ENCODE assay signal across 8 cellular contexts in genomic region chr20:54103067-54103761, GRCh38. TPM values are rescaled to one million over a fixed set of nuclear protein-coding genes. Genes with fewer than 3 reads are reported as not detected.
DNase-seq lines count a peak whose midpoint lies in the region; ATAC-seq, FAIRE-seq and TF ChIP-seq lines count a peak whose summit lies in the region.

No MANE protein-coding gene starts in this region.

- TF ChIP-seq POLR2A in heart left ventricle (IDR thresholded peaks at IDR 0.05): no peak

- H3K9me3 Mint-ChIP-seq in activated naive CD4-positive, alpha-beta T cell treated with anti-CD3 and anti-CD28 coated beads for 36 hours: no peaks in the 10 kb centered on the region

- H3K27me3 ChIP-seq in heart left ventricle: peaks cover 0 to 9% (median 0%) of the 10 kb centered on the region in 9 donors

- H3K9me3 ChIP-seq in heart left ventricle: no peaks in the 10 kb centered on the region

- no peaks in the 10 kb centered on the region for H3K36me3 ChIP-seq in heart left ventricle

- peaks cover 3% of the 10 kb centered on the region for H3K27me3 Mint-ChIP-seq in activated naive CD4-positive, alpha-beta T cell treated with anti-CD3 and anti-CD28 coated beads for 36 hours (ENCODE audit: low read depth)

- CTCF ChIA-PET in activated naive CD4-positive, alpha-beta T cell treated with anti-CD3 and anti-CD28 coated beads for 36 hours (lab: Charles Lee): interaction anchor here (0.5 to 13.8 kb wide), 31 partner anchors 7 to 1099 kb away, joined by 3 to 232 read pairs (median 3); no protein-coding TSS in a partner anchor

- intact Hi-C loops in activated naive CD4-positive, alpha-beta T cell treated with anti-CD3 and anti-CD28 coated beads for 36 hours (cut with micrococcal nuclease): loop anchor here (1.0 kb wide), 1 partner anchor 96 kb away; no protein-coding TSS in a partner anchor
- intact Hi-C loops in heart left ventricle (cut with DNase I): loop anchor here in 2 of 10 donors (5.0 kb wide), 1 partner anchor 544 kb away; no protein-coding TSS in a partner anchor
- intact Hi-C loops in sciatic nerve (cut with DNase I): no loop called here

- H3K4me1 ChIP-seq in heart left ventricle: peaks cover 0 to 7% (median 0%) of the 10 kb centered on the region in 12 donors

- no peaks in the 10 kb centered on the region for H3K36me3 Mint-ChIP-seq in activated naive CD4-positive, alpha-beta T cell treated with anti-CD3 and anti-CD28 coated beads for 36 hours (ENCODE audit: low read depth)

- H3K27ac Mint-ChIP-seq in activated naive CD4-positive, alpha-beta T cell treated with anti-CD3 and anti-CD28 coated beads for 36 hours: no peak overlapping the region

- no peak overlapping the region for H3K4me3 ChIP-seq in heart left ventricle

- H3K27ac ChIP-seq in heart left ventricle: no peak overlapping the region

- TF ChIP-seq CTCF in D721Med (IDR thresholded peaks at IDR 0.05; ENCODE audit: insufficient read depth, missing control alignments) (peak; percentile 73), heart left ventricle (IDR thresholded peaks at IDR 0.05) (peak; percentile 59 to 94 (median 81))

- no peak overlapping the region for H3K4me3 Mint-ChIP-seq in activated naive CD4-positive, alpha-beta T cell treated with anti-CD3 and anti-CD28 coated beads for 36 hours

- no peaks in the 10 kb centered on the region for H3K4me1 Mint-ChIP-seq in activated naive CD4-positive, alpha-beta T cell treated with anti-CD3 and anti-CD28 coated beads for 36 hours (ENCODE audit: low read depth)

- WGBS in heart left ventricle, 4 donors: 42 to 46% (median 44%) methylated on average over 11 of the region's 11 CpGs

- FAIRE-seq in D721Med (lab: Jason Lieb, UNC): no peak

- no peak for DNase-seq in D721Med (ENCODE audit: insufficient read length, low spot score)
- DNase-seq in SHP77 treated with DMSO at 0.1 percent for 48 hours (lab: John Stamatoyannopoulos, UW): peak; percentile 30
- DNase-seq in activated naive CD4-positive, alpha-beta T cell treated with anti-CD3 and anti-CD28 coated beads for 36 hours: peak; percentile 88
- peak; percentile 55 to 81 (median 57) for DNase-seq in heart left ventricle
- DNase-seq in sciatic nerve (ENCODE audit: low spot score): peak; percentile 83
- DNase-seq in occipital lobe (lab: John Stamatoyannopoulos, UW): no peak

- ATAC-seq in GM19438 (IDR thresholded peaks at IDR 0.05; ENCODE audit: low read depth, unreplicated experiment): peak; percentile 81
- ATAC-seq in HG03565 (IDR thresholded peaks at IDR 0.05; ENCODE audit: unreplicated experiment): peak; percentile 86
- ATAC-seq in heart left ventricle: peak in 2 of 4 donors; percentile 54 to 60
- ATAC-seq in sciatic nerve: peak; percentile 41

RNA-seq across cellular contexts. Expression of gene BCAS1, which starts 32.8 kb away (rescaled TPM):
- under 1 TPM in 1 of 2 experiments, not detected in 1; 0.05 TPM for total RNA-seq in activated naive CD4-positive, alpha-beta T cell treated with anti-CD3 and anti-CD28 coated beads for 36 hours
- total RNA-seq in heart left ventricle (not detected), sciatic nerve (117 TPM), occipital lobe (3.0 TPM)
- not detected for polyA plus RNA-seq in heart left ventricle

Comparison
In these comparisons a context has a peak if more than half of its experiments do, and no peak if none do; other contexts are left out.
1. DNase-seq: peak in SHP77 treated with DMSO at 0.1 percent for 48 hours (single experiment), activated naive CD4-positive, alpha-beta T cell treated with anti-CD3 and anti-CD28 coated beads for 36 hours (single experiment), heart left ventricle (5 of 5) and sciatic nerve (single experiment); none in D721Med (single experiment) and occipital lobe (single experiment).
2. RNA of gene BCAS1, which starts 32.8 kb away (total RNA-seq): 117 TPM in sciatic nerve (single experiment); 3.0 TPM in occipital lobe (single experiment), 0.05 TPM in activated naive CD4-positive, alpha-beta T cell treated with anti-CD3 and anti-CD28 coated beads for 36 hours and not detected in heart left ventricle; every median in the first group is over 10 times any median in the second.